In the genomic region with DNA sequence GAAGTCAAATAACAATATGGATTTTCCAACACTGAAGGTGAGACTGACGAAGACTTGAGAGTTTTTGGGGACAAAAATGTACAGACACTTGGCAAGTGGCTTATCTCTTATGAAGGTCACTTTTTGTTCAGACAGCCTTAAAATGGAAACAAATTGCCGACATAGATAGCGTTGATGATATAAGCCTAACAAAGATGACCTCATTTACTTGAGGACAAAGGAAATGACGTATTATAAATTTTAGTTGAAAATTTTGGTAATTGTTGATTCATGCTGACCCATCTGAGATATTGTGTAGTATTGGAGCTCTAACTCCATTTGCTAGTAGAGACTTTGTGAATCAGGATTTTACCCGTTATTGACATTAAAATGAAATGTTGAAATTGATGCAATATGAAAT, we compare ENCODE assay signal across 28 cellular contexts.
"Had no signal": no experiment of that assay in that cellular context is flagged by ENCODE, and none has a peak within 500 bp of the region (broad histone marks: within the 10 kb centered on the region; RNA-seq: fewer than 3 reads in every experiment).

No MANE protein-coding gene starts in this region.

- H3K27ac Mint-ChIP-seq: stimulated activated effector memory CD8-positive, alpha-beta T cell treated with anti-CD3 and anti-CD28 coated beads, Interleukin-12 subunit alpha, Interleukin-12 subunit beta, amount 100 ng/mL, for 72 hours; stimulated activated memory B cell treated with anti-CD40 and anti-IgM and Interleukin-4, amounts not matched to agents 10 μg/mL and 1 μg/mL and 100 μg/mL, for 72 hours; stimulated activated naive B cell treated with anti-CD40 and anti-IgM and Interleukin-4, amounts not matched to agents 10 μg/mL and 1 μg/mL and 100 μg/mL, for 72 hours; stimulated activated naive CD8-positive, alpha-beta T cell treated with anti-CD3 and anti-CD28 coated beads, Interleukin-15, Interleukin-2, amounts not matched to agents 100 ng/mL and 50 ng/mL, for 24 hours had no signal

- H3K4me1 ChIP-seq: stomach, suprapubic skin, testis, thyroid gland, tibial artery, tibial nerve, transverse colon, upper lobe of left lung, upper lobe of right lung, uterus, vagina had no signal

- H3K4me1 Mint-ChIP-seq: stimulated activated effector memory CD8-positive, alpha-beta T cell treated with anti-CD3 and anti-CD28 coated beads, Interleukin-12 subunit alpha, Interleukin-12 subunit beta, amount 100 ng/mL, for 72 hours; stimulated activated memory B cell treated with anti-CD40 and anti-IgM and Interleukin-4, amounts not matched to agents 10 μg/mL and 1 μg/mL and 100 μg/mL, for 72 hours; stimulated activated naive B cell treated with anti-CD40 and anti-IgM and Interleukin-4, amounts not matched to agents 10 μg/mL and 1 μg/mL and 100 μg/mL, for 72 hours; stimulated activated naive CD8-positive, alpha-beta T cell treated with anti-CD3 and anti-CD28 coated beads, Interleukin-15, amount 100 ng/mL, for 72 hours had no signal

- H3K9me3 Mint-ChIP-seq: stimulated activated naive CD8-positive, alpha-beta T cell treated with anti-CD3 and anti-CD28 coated beads, Interleukin-15, amount 100 ng/mL, for 72 hours; stimulated activated naive CD8-positive, alpha-beta T cell treated with anti-CD3 and anti-CD28 coated beads, Interleukin-15, Interleukin-2, amounts not matched to agents 100 ng/mL and 50 ng/mL, for 24 hours had no signal

- DNase-seq: stimulated activated CD4-positive, alpha-beta T cell treated with anti-CD3 and anti-CD28 coated beads, Interleukin-2, amount 100 ng/mL, for 48 hours; stimulated activated CD4-positive, alpha-beta T cell treated with anti-CD3 and anti-CD28 coated beads, Interleukin-4, amount 100 ng/mL, for 1 hour; stimulated activated CD4-positive, alpha-beta T cell treated with anti-CD3 and anti-CD28 coated beads, Interleukin-4, amount 100 ng/mL, for 24 hours; stimulated activated CD4-positive, alpha-beta T cell treated with anti-CD3 and anti-CD28 coated beads, Interleukin-4, amount 100 ng/mL, for 4 hours; stimulated activated CD8-positive, alpha-beta memory T cell treated with anti-CD3 and anti-CD28 coated beads, Interleukin-4, amount 100 ng/mL, for 48 hours; stimulated activated naive B cell treated with anti-CD40 and anti-IgM and Interleukin-4, amounts not matched to agents 10 μg/mL and 1 μg/mL and 100 μg/mL, for 72 hours; stimulated activated naive CD4-positive, alpha-beta T cell; stimulated activated naive CD4-positive, alpha-beta T cell treated with Interleukin-2 at 50 U/mL for 16 hours; stimulated activated naive CD8-positive, alpha-beta T cell treated with anti-CD3 and anti-CD28 coated beads, Interleukin-15, amount 100 ng/mL, for 72 hours; stimulated activated naive CD8-positive, alpha-beta T cell treated with anti-CD3 and anti-CD28 coated beads, Interleukin-15, Interleukin-2, amounts not matched to agents 100 U/mL and 50 U/mL, for 24 hours; stomach; substantia nigra; testis; thyroid gland; tibial artery; transverse colon; trophoblast cell; upper lobe of left lung; upper lobe of right lung; uterus had no signal

- H3K36me3 ChIP-seq: stomach, suprapubic skin, thoracic aorta, thyroid gland, tibial artery, tibial nerve, transverse colon, upper lobe of left lung, upper lobe of right lung, uterus, vagina had no signal

- H3K27ac ChIP-seq: stomach, suprapubic skin, testis, thoracic aorta, thyroid gland, tibial artery, tibial nerve, transverse colon, upper lobe of left lung, upper lobe of right lung, uterus, vagina had no signal

- H3K4me3 Mint-ChIP-seq: stimulated activated effector memory CD8-positive, alpha-beta T cell treated with anti-CD3 and anti-CD28 coated beads, Interleukin-12 subunit alpha, Interleukin-12 subunit beta, amount 100 ng/mL, for 72 hours; stimulated activated memory B cell treated with anti-CD40 and anti-IgM and Interleukin-4, amounts not matched to agents 10 μg/mL and 1 μg/mL and 100 μg/mL, for 72 hours; stimulated activated naive B cell treated with anti-CD40 and anti-IgM and Interleukin-4, amounts not matched to agents 10 μg/mL and 1 μg/mL and 100 μg/mL, for 72 hours; stimulated activated naive CD8-positive, alpha-beta T cell treated with anti-CD3 and anti-CD28 coated beads, Interleukin-15, amount 100 ng/mL, for 72 hours; stimulated activated naive CD8-positive, alpha-beta T cell treated with anti-CD3 and anti-CD28 coated beads, Interleukin-15, Interleukin-2, amounts not matched to agents 100 ng/mL and 50 ng/mL, for 24 hours had no signal

- H3K9me3 ChIP-seq: stomach, suprapubic skin, testis, thoracic aorta, thyroid gland, tibial artery, tibial nerve, transverse colon, upper lobe of left lung, upper lobe of right lung, uterus, vagina had no signal

- H3K4me3 ChIP-seq: stomach, suprapubic skin, testis, thoracic aorta, thyroid gland, tibial artery, tibial nerve, transverse colon, upper lobe of left lung, upper lobe of right lung, uterus, vagina had no signal

- ATAC-seq: stimulated activated effector memory CD8-positive, alpha-beta T cell treated with anti-CD3 and anti-CD28 coated beads, Interleukin-12 subunit alpha, Interleukin-12 subunit beta, amount 100 ng/mL, for 72 hours; stimulated activated memory B cell treated with anti-CD40 and anti-IgM and Interleukin-4, amounts not matched to agents 10 μg/mL and 1 μg/mL and 100 μg/mL, for 72 hours; stimulated activated naive B cell treated with anti-CD40 and anti-IgM and Interleukin-4, amounts not matched to agents 10 μg/mL and 1 μg/mL and 100 μg/mL, for 72 hours; stimulated activated naive CD8-positive, alpha-beta T cell treated with anti-CD3 and anti-CD28 coated beads, Interleukin-15, amount 100 ng/mL, for 72 hours; stimulated activated naive CD8-positive, alpha-beta T cell treated with anti-CD3 and anti-CD28 coated beads, Interleukin-15, Interleukin-2, amounts not matched to agents 100 U/mL and 50 U/mL, for 24 hours; upper lobe of right lung had no signal

- H3K27me3 Mint-ChIP-seq: stimulated activated memory B cell treated with anti-CD40 and anti-IgM and Interleukin-4, amounts not matched to agents 10 μg/mL and 1 μg/mL and 100 μg/mL, for 72 hours; stimulated activated naive B cell treated with anti-CD40 and anti-IgM and Interleukin-4, amounts not matched to agents 10 μg/mL and 1 μg/mL and 100 μg/mL, for 72 hours; stimulated activated naive CD8-positive, alpha-beta T cell treated with anti-CD3 and anti-CD28 coated beads, Interleukin-15, amount 100 ng/mL, for 72 hours; stimulated activated naive CD8-positive, alpha-beta T cell treated with anti-CD3 and anti-CD28 coated beads, Interleukin-15, Interleukin-2, amounts not matched to agents 100 ng/mL and 50 ng/mL, for 24 hours had no signal

- H3K27me3 ChIP-seq: stomach, suprapubic skin, testis, thyroid gland, tibial artery, tibial nerve, transverse colon, upper lobe of left lung, upper lobe of right lung, uterus, vagina had no signal

- H3K36me3 Mint-ChIP-seq: stimulated activated effector memory CD8-positive, alpha-beta T cell treated with anti-CD3 and anti-CD28 coated beads, Interleukin-12 subunit alpha, Interleukin-12 subunit beta, amount 100 ng/mL, for 72 hours; stimulated activated memory B cell treated with anti-CD40 and anti-IgM and Interleukin-4, amounts not matched to agents 10 μg/mL and 1 μg/mL and 100 μg/mL, for 72 hours; stimulated activated naive B cell treated with anti-CD40 and anti-IgM and Interleukin-4, amounts not matched to agents 10 μg/mL and 1 μg/mL and 100 μg/mL, for 72 hours had no signal

- FAIRE-seq: urothelium cell line had no signal
